Comparison of ENCODE assay signal across 29 cellular contexts in genomic region chr9:110240198-110240597, GRCh38. TPM values are rescaled to one million over a fixed set of nuclear protein-coding genes. Genes with fewer than 3 reads are reported as not detected.
"Had no signal": no experiment of that assay in that cellular context is flagged by ENCODE, and none has a peak within 500 bp of the region (broad histone marks: within the 10 kb centered on the region; RNA-seq: fewer than 3 reads in every experiment).

No MANE protein-coding gene starts in this region.

- H3K27ac ChIP-seq: dorsolateral prefrontal cortex, esophagus muscularis mucosa, gastrocnemius medialis, heart right ventricle, spleen, tibial artery, upper lobe of left lung had no signal

- DNase-seq: cortex of kidney; dorsolateral prefrontal cortex; effector memory CD4-positive, alpha-beta T cell; gastrocnemius medialis; heart right ventricle; hypothalamus; kidney glomerular epithelial cell; mesendoderm; naive thymus-derived CD4-positive, alpha-beta T cell; posterior cingulate gyrus; spleen; stimulated activated CD4-positive, alpha-beta T cell treated with anti-CD3 and anti-CD28 coated beads, Interleukin-15, amount 100 ng/mL, for 24 hours; stimulated activated CD4-positive, alpha-beta T cell treated with anti-CD3 and anti-CD28 coated beads, Interleukin-1b, Interleukin-23, amount 100 ng/mL, for 48 hours; stimulated activated CD4-positive, alpha-beta T cell treated with anti-CD3 and anti-CD28 coated beads, Interleukin-4, amount 100 ng/mL, for 4 hours; stimulated activated naive CD4-positive, alpha-beta T cell treated with Interleukin-2 at 50 U/mL for 16 hours; tibial artery; upper lobe of left lung had no signal

- ATAC-seq: gastrocnemius medialis; heart right ventricle; naive thymus-derived CD4-positive, alpha-beta T cell; sciatic nerve had no signal

- H3K4me3 ChIP-seq: dorsolateral prefrontal cortex, esophagus muscularis mucosa, gastrocnemius medialis, heart right ventricle, spleen, tibial artery, upper lobe of left lung had no signal

- FAIRE-seq: endometrium, islet of Langerhans had no signal

- H3K4me1 ChIP-seq: heart right ventricle, spleen had no signal

- H3K9me3 ChIP-seq: esophagus muscularis mucosa, gastrocnemius medialis had no signal

RNA-seq across cellular contexts. Expression of gene C9orf152, which starts 32.2 kb away (rescaled TPM):
- total RNA-seq: esophagus muscularis mucosa; fibroblast of villous mesenchyme; gastrocnemius medialis; heart right ventricle; lung microvascular endothelial cell; mononuclear cell; naive thymus-derived CD4-positive, alpha-beta T cell; osteocyte; pulmonary artery endothelial cell; sciatic nerve; skeletal muscle tissue; spleen; temporal lobe had no signal
- polyA plus RNA-seq: heart right ventricle; naive thymus-derived CD4-positive, alpha-beta T cell; neural cell; spleen had no signal
